ENCODE assay signal across 8 cellular contexts in the genomic region with DNA sequence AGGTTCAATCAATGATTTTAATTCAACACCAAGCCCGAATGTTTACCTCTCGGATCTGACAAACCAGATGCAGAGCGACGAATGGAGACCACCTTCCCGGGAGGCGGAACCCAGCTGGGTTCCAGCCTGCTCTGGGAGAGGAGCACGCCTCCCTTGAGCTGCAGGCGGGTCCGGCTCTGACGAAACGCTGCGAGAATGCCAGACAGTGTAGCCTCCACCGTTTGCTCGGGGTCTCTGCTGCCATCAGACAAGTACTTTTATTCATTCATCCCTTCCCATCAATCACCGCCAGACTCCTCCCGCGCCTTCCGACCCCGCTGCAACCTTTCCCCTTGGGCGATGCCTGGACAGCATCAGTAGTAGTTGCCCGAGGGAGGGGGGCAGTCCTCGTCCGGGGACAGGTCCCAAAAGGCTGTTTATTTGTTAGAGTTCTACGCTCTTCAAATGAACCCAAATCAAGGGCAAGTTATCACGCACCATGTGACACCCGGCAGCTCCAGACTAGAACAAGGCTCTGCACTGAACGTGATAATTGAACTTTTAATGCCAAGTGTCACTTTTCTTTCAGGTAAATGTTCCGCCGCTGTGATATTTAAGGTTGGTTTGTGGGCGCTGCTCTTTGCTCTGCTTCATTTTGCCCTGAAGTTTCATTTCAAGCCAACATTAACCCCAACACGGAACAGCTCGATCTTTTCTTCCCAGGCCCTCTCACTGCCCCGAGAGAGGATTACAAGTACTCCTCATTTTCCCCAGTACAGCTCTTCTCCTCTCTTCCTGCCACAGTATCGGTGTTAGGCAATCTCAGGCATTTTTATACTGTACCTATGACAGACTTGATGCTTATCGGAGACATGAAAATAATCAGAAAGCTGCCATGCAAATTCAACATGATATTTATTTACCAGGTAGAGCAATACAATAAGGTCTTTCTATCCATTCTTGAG. TPM values are rescaled to one million over a fixed set of nuclear protein-coding genes. Genes with fewer than 3 reads are reported as not detected.
DNase-seq lines count a peak whose midpoint lies in the region; ATAC-seq and TF ChIP-seq lines count a peak whose summit lies in the region.

No MANE protein-coding gene starts in this region.

- DNase-seq in Daoy (ENCODE audit: low read depth): peak; percentile 44
- DNase-seq in MG63: peak; percentile 0
- peak; percentile 43 for DNase-seq in endothelial cell (ENCODE audit: low spot score)
- DNase-seq in mesothelial cell of epicardium (ENCODE audit: low spot score in 2 of 2, unreplicated experiment in 2 of 2): peak; percentile 15 to 50
- DNase-seq in aorta: peak; percentile 57 to 76
- DNase-seq in A172 (ENCODE audit: low spot score): no peak
- no peak for DNase-seq in stimulated activated CD4-positive, alpha-beta T cell treated with anti-CD3 and anti-CD28 coated beads, Interleukin-1b, Interleukin-23, amount 100 ng/mL, for 48 hours

- H3K27ac ChIP-seq in aorta (ENCODE audit: low read depth in 1 of 2, low read length in 2 of 2): no peak overlapping the region

- H3K4me3 ChIP-seq in MG63 (peak overlapping the region; percentile 33), aorta (ENCODE audit: low read length in 2 of 2) (no peak overlapping the region)

- WGBS in aorta, 2 donors: 9 to 11% methylated on average over 35 of the region's 35 CpGs

- no peaks in the 10 kb centered on the region for H3K27me3 Mint-ChIP-seq in endothelial cell (ENCODE audit: unreplicated experiment)
- peaks cover 7% of the 10 kb centered on the region for H3K27me3 Mint-ChIP-seq in mesothelial cell of epicardium (ENCODE audit: low read depth)
- peaks cover 34% of the 10 kb centered on the region for H3K27me3 Mint-ChIP-seq in activated T-helper 17 cell treated with anti-CD3 and anti-CD28 coated beads, Interleukin-2, amount 50 U/mL, for 72 hours

- intact Hi-C loops in aorta (cut with DNase I): no loop called here

- H3K9me3 Mint-ChIP-seq in endothelial cell (ENCODE audit: unreplicated experiment) (no peaks in the 10 kb centered on the region), mesothelial cell of epicardium (no peaks in the 10 kb centered on the region)
- no peaks in the 10 kb centered on the region for H3K9me3 Mint-ChIP-seq in activated T-helper 17 cell treated with anti-CD3 and anti-CD28 coated beads, Interleukin-2, amount 50 U/mL, for 72 hours

- H3K27me3 ChIP-seq in MG63 (peaks cover 10% of the 10 kb centered on the region), aorta (ENCODE audit: control insufficient read depth in 1 of 2, insufficient read depth in 2 of 2, low read length in 1 of 2) (no peaks in the 10 kb centered on the region)

- H3K4me3 Mint-ChIP-seq in endothelial cell (ENCODE audit: unreplicated experiment) (no peak overlapping the region), mesothelial cell of epicardium (no peak overlapping the region)
- H3K4me3 Mint-ChIP-seq in activated T-helper 17 cell treated with anti-CD3 and anti-CD28 coated beads, Interleukin-2, amount 50 U/mL, for 72 hours: no peak overlapping the region

- no peaks in the 10 kb centered on the region for H3K4me1 ChIP-seq in aorta (ENCODE audit: control insufficient read depth in 1 of 2, insufficient read depth in 2 of 2, low read length in 2 of 2)

- ATAC-seq in aorta (ENCODE audit: low FRiP score): no peak
- ATAC-seq in activated T-helper 17 cell treated with anti-CD3 and anti-CD28 coated beads, Interleukin-2, amount 50 U/mL, for 72 hours (replicated peaks): no peak

- H3K4me1 Mint-ChIP-seq in endothelial cell (ENCODE audit: unreplicated experiment) (peaks cover 4% of the 10 kb centered on the region), mesothelial cell of epicardium (peaks cover 9% of the 10 kb centered on the region)
- H3K4me1 Mint-ChIP-seq in activated T-helper 17 cell treated with anti-CD3 and anti-CD28 coated beads, Interleukin-2, amount 50 U/mL, for 72 hours: no peaks in the 10 kb centered on the region

- TF ChIP-seq CTCF in endothelial cell (IDR thresholded peaks at IDR 0.05; ENCODE audit: unreplicated experiment) (no peak), mesothelial cell of epicardium (IDR thresholded peaks at IDR 0.05; ENCODE audit: unreplicated experiment) (no peak)

- H3K36me3 Mint-ChIP-seq in endothelial cell (ENCODE audit: low read depth, unreplicated experiment) (no peaks in the 10 kb centered on the region), mesothelial cell of epicardium (no peaks in the 10 kb centered on the region)
- no peaks in the 10 kb centered on the region for H3K36me3 Mint-ChIP-seq in activated T-helper 17 cell treated with anti-CD3 and anti-CD28 coated beads, Interleukin-2, amount 50 U/mL, for 72 hours (ENCODE audit: low read depth)

- H3K27ac Mint-ChIP-seq in endothelial cell (ENCODE audit: unreplicated experiment) (no peak overlapping the region), mesothelial cell of epicardium (no peak overlapping the region)
- no peak overlapping the region for H3K27ac Mint-ChIP-seq in activated T-helper 17 cell treated with anti-CD3 and anti-CD28 coated beads, Interleukin-2, amount 50 U/mL, for 72 hours

- H3K9me3 ChIP-seq in MG63 (no peaks in the 10 kb centered on the region), aorta (ENCODE audit: control insufficient read depth, low read length) (no peaks in the 10 kb centered on the region)

- H3K36me3 ChIP-seq in MG63 (no peaks in the 10 kb centered on the region), aorta (ENCODE audit: control insufficient read depth in 1 of 2, insufficient read depth in 2 of 2, low read length in 1 of 2) (no peaks in the 10 kb centered on the region)

RNA-seq across cellular contexts. Expression of gene EDNRB, which starts 1.0 kb away (rescaled TPM):
- total RNA-seq in Daoy (2014; rRNA removed; shearing (Covaris generic)): 1.5 and 2.1 TPM in 2 replicates
- not detected in 2 replicates for total RNA-seq in MG63 (2014; rRNA removed; shearing (Covaris generic); ENCODE audit: low replicate concordance)
- total RNA-seq in endothelial cell (ENCODE audit: unreplicated experiment): 1.4 TPM
- 3.0 to 3.4 TPM (median 3.2 TPM) in 3 replicates for total RNA-seq in mesothelial cell of epicardium
- total RNA-seq in aorta: 10 to 100 TPM; 17.8 to 39.9 TPM
- polyA plus RNA-seq in aorta: 1 to 10 TPM in 1 of 2 donors, under 1 TPM in 1; 0.50 to 1.9 TPM
- total RNA-seq in activated T-helper 17 cell treated with anti-CD3 and anti-CD28 coated beads, Interleukin-2, amount 50 U/mL, for 72 hours: not detected
- total RNA-seq in A172 (2014; rRNA removed; shearing (Covaris generic)): not detected in 2 replicates

Comparison
In these comparisons a context has a peak if more than half of its experiments do, and no peak if none do; other contexts are left out.
1. DNase-seq: peak in Daoy (single experiment), MG63 (single experiment), endothelial cell (single experiment), mesothelial cell of epicardium (2 of 2) and aorta (2 of 2); none in A172 (single experiment) and stimulated activated CD4-positive, alpha-beta T cell treated with anti-CD3 and anti-CD28 coated beads, Interleukin-1b, Interleukin-23, amount 100 ng/mL, for 48 hours (single experiment).